8 cellular contexts compared by ENCODE assay signal in the genomic region with DNA sequence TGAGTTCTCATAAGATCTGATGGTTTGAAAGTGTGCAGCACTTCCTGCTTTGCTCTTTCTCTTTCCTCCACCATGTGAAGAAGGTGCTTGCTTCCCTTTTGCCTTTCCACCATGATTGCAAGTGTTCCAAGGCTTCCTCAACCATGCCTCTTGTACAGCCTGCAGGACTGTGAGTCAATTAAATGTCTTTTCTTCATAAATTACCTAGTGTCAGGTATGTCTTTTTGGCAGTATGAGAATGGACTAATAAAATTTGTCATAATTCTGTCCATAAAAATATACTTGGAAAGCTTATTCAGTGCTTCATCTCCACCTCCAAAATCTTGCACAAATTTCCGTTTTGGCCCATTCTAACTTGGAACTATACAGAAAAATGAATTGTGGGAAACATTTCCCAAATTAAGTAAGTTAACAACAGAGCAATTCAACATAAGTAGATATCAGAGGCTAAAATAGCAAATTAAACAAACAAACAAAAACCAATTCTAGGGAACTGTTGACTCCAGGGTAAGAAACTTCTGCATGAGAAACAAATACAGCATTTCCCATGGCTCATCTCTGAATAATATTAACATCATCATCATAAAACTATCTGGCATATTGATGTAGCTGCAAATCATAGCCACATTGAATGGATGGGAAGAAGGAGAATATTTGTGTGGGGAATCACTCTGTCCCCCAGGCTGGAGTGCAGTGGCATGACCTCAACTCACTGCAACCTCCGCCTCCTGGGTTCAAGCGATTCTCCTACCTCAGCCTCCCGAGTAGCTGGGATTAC.
"Had no signal": no experiment of that assay in that cellular context is flagged by ENCODE, and none has a peak within 500 bp of the region (broad histone marks: within the 10 kb centered on the region; RNA-seq: fewer than 3 reads in every experiment).

No MANE protein-coding gene starts in this region.

- H3K27ac ChIP-seq: HL-60, KMS-11 had no signal

- H3K27ac Mint-ChIP-seq: IgD-negative memory B cell had no signal

- H3K9ac ChIP-seq: KMS-11 had no signal

- H3K4me1 Mint-ChIP-seq: IgD-negative memory B cell had no signal

- H3K27me3 Mint-ChIP-seq: IgD-negative memory B cell had no signal

- H3K4me2 ChIP-seq: KMS-11 had no signal

- H3K4me3 ChIP-seq: K562 had no signal

- H3K36me3 Mint-ChIP-seq: IgD-negative memory B cell had no signal

- DNase-seq: IMR-90, KBM-7, KG1 had no signal

- ATAC-seq: HepG2, K562 had no signal

- H3K4me3 Mint-ChIP-seq: IgD-negative memory B cell had no signal
